Comparison of ENCODE assay signal across 9 cellular contexts in genomic region chr3:27596334-27596841, GRCh38.
DNase-seq lines count a peak whose midpoint lies in the region; ATAC-seq and TF ChIP-seq lines count a peak whose summit lies in the region.
"Had no signal": no experiment of that assay in that cellular context is flagged by ENCODE, and none has a peak within 500 bp of the region (broad histone marks: within the 10 kb centered on the region; RNA-seq: fewer than 3 reads in every experiment).

No MANE protein-coding gene starts in this region.

- H3K4me1 ChIP-seq in SK-N-SH (ENCODE audit: control insufficient read depth in 1 of 2, insufficient read depth in 2 of 2, low read depth in 1 of 2, low read length in 1 of 2) = peaks cover 0 to 13% of the 10 kb centered on the region in 2 experiments; a peak in 1 of 4 replicates

- H3K36me3 Mint-ChIP-seq in nephron (ENCODE audit: low read depth) = no peaks in the 10 kb centered on the region

- no peaks in the 10 kb centered on the region for H3K9me3 Mint-ChIP-seq in nephron

- no peaks in the 10 kb centered on the region for H3K9me3 ChIP-seq in SK-N-SH

- POLR2A ChIA-PET in SK-N-SH (lab: Yijun Ruan, JAX) = no interaction called here

- 7% methylated on average over 3 of the region's 3 CpGs for WGBS in SK-N-SH (ENCODE audit: low lambda C conversion rate)

- H3K27ac ChIP-seq in SK-N-SH (ENCODE audit: low read depth in 2 of 2, low read length in 1 of 2) = peak overlapping the region in 1 of 2 experiments; percentile 73; a peak in 2 of 4 replicates
- H3K27ac ChIP-seq: epithelial cell of prostate had no signal

- intact Hi-C loops in posterior cingulate gyrus (cut with DNase I) = no loop called here

- peak overlapping the region in 1 of 3 experiments; percentile 23 for H3K4me3 Mint-ChIP-seq in nephron

- peak overlapping the region; percentile 90 to 97 (median 92) for H3K27ac Mint-ChIP-seq in nephron

- CTCF ChIA-PET in SK-N-SH (lab: Yijun Ruan, JAX) = no interaction called here

- no peak overlapping the region for H3K9ac ChIP-seq in SK-N-SH

- TF ChIP-seq CTCF in SK-N-SH (IDR thresholded peaks at IDR 0.05) (no peak), nephron (IDR thresholded peaks at IDR 0.05; ENCODE audit: unreplicated experiment in 3 of 3) (no peak)

- H2AFZ ChIP-seq in SK-N-SH (ENCODE audit: low read depth) = peak overlapping the region; percentile 36; the same call in 1 of the 2 replicates

- peaks cover 19% of the 10 kb centered on the region for H3F3A ChIP-seq in SK-N-SH (replicated peaks; ENCODE audit: insufficient read depth)

- 0 out of 2 replicates have a peak overlapping the region, but pooled peaks have one; percentile 24 for H3K4me2 ChIP-seq in SK-N-SH

- no peak for TF ChIP-seq RAD21 in SK-N-SH (IDR thresholded peaks at IDR 0.05; ENCODE audit: low read length)

- peak; percentile 66 for ATAC-seq in GM18517 (IDR thresholded peaks at IDR 0.05; ENCODE audit: unreplicated experiment)
- peak; percentile 85 for ATAC-seq in HG02870 (IDR thresholded peaks at IDR 0.05; ENCODE audit: unreplicated experiment)
- no peak for ATAC-seq in GM21381 (IDR thresholded peaks at IDR 0.05; ENCODE audit: unreplicated experiment)

- no peaks in the 10 kb centered on the region for H4K20me1 ChIP-seq in SK-N-SH (ENCODE audit: insufficient read depth)

- H3K36me3 ChIP-seq in SK-N-SH (replicated peaks in 1 of 2; ENCODE audit: control insufficient read depth in 1 of 2, insufficient read depth in 2 of 2, low read length in 1 of 2) = no peaks in the 10 kb centered on the region

- H3K4me3 ChIP-seq in SK-N-SH (ENCODE audit: low read depth in 2 of 2, low read length in 1 of 2) = peak overlapping the region in 1 of 2 experiments; percentile 2; a peak in 1 of 4 replicates

- no peaks in the 10 kb centered on the region for H3K79me2 ChIP-seq in SK-N-SH (ENCODE audit: insufficient read depth)

- DNase-seq in SK-N-SH (no peak), HUDEP-2 (lab: John Stamatoyannopoulos, UW; ENCODE audit: unreplicated experiment in 76 of 76) (no peak), posterior cingulate gyrus (no peak), NCI-H2227 treated with DMSO at 0.1 percent for 48 hours (lab: John Stamatoyannopoulos, UW) (no peak)

- peaks cover 4% of the 10 kb centered on the region for H3K27me3 Mint-ChIP-seq in nephron (ENCODE audit: low read depth)

- TF ChIP-seq EP300 in SK-N-SH (IDR thresholded peaks at IDR 0.05; ENCODE audit: borderline replicate concordance in 1 of 2, low read depth in 1 of 2, low read length in 1 of 2) = no peak

- peaks cover 29% of the 10 kb centered on the region for H3K4me1 Mint-ChIP-seq in nephron

- no peaks in the 10 kb centered on the region for H3K9me2 ChIP-seq in SK-N-SH

- H3K27me3 ChIP-seq in SK-N-SH (ENCODE audit: insufficient read depth) = no peaks in the 10 kb centered on the region

TF ChIP-seq in SK-N-SH, 30 proteins besides CTCF, POLR2A, EP300 and RAD21:
- TF ChIP-seq GATA2 (CRISPR knock-in tag; IDR thresholded peaks at IDR 0.05) = no peak
- peak; percentile 65; the same call in 1 of the 2 replicates for TF ChIP-seq NFIC (IDR thresholded peaks at IDR 0.05; ENCODE audit: borderline replicate concordance)
- no peak for TF ChIP-seq FOXM1 (IDR thresholded peaks at IDR 0.05; ENCODE audit: low read depth)
- TF ChIP-seq PBX3 (IDR thresholded peaks at IDR 0.05) = peak; percentile 32; the same call in 1 of the 2 replicates
